1 cellular context compared by ENCODE assay signal in genomic region chr7:106108988-106109387, GRCh38.
TF ChIP-seq lines count a peak whose summit lies in the region.

No MANE protein-coding gene starts in this region.

TF ChIP-seq in IMR-90, 13 proteins besides CTCF, POLR2A, EP300 and RAD21:
- no peak for TF ChIP-seq ELK1 (IDR thresholded peaks at IDR 0.05; ENCODE audit: borderline replicate concordance, low read depth, low read length)
- TF ChIP-seq RCOR1 (IDR thresholded peaks at IDR 0.05; ENCODE audit: insufficient replicate concordance, low read length) = no peak
